Comparison of ENCODE assay signal across 13 cellular contexts in the genomic region with DNA sequence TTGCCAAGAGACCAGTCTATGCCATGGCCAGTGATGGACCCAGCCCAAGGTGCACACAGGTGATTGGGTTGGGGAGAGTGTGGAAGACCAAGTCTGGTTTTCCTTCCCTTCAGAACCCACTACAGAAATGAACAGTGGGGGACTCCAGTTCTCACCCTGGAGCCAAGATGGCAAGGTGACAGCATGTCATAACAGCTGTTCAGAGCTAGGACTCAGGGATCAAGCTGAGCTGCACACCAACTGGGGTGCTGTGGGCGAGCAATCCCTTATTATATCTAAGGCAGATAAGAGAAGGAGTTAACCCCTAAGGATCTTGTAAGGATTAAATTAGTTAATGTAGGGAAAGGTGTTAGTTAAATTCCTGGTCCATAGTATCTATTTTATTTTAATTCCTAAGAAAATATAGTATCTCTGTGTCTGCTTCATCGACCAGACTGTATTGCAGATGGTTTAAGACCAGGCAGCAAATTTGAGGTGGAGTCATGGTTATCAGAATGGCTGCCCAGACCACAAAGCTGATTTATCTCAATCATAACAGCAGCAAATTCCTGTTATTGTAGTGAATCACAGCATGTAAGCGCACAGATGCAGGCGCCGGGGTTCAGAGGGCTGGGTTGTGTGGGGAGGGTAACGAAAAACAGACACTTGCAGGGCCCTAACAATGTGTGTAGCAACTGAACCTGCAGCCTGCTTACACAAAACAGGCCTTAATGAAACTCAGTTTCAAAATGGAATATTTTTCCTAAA.
DNase-seq lines count a peak whose midpoint lies in the region; ATAC-seq, FAIRE-seq and TF ChIP-seq lines count a peak whose summit lies in the region.
"Had no signal": no experiment of that assay in that cellular context is flagged by ENCODE, and none has a peak within 500 bp of the region (broad histone marks: within the 10 kb centered on the region; RNA-seq: fewer than 3 reads in every experiment).

No MANE protein-coding gene starts in this region.

- no peak for ATAC-seq in Right ventricle myocardium superior (ENCODE audit: poor library complexity)
- ATAC-seq: activated T-helper 17 cell treated with anti-CD3 and anti-CD28 coated beads, Interleukin-2, amount 50 U/mL, for 72 hours; naive thymus-derived CD8-positive, alpha-beta T cell had no signal

- no peak overlapping the region for H3K27ac ChIP-seq in right atrium auricular region
- H3K27ac ChIP-seq in astrocyte (ENCODE audit: low read depth, low read length), result no peak overlapping the region
- H3K27ac ChIP-seq: C4-2B had no signal

- no peaks in the 10 kb centered on the region for H4K20me1 ChIP-seq in astrocyte (ENCODE audit: insufficient read depth, low read length)

- peak; percentile 94 for FAIRE-seq in astrocyte (lab: Jason Lieb, UNC)

- H3K4me3 Mint-ChIP-seq in astrocyte (ENCODE audit: unreplicated experiment) (no peak overlapping the region), immature natural killer cell (no peak overlapping the region)
- H3K4me3 Mint-ChIP-seq: activated T-helper 17 cell treated with anti-CD3 and anti-CD28 coated beads, Interleukin-2, amount 50 U/mL, for 72 hours; naive thymus-derived CD8-positive, alpha-beta T cell had no signal

- peaks cover 21% of the 10 kb centered on the region for H3K4me1 Mint-ChIP-seq in astrocyte (ENCODE audit: low read depth, unreplicated experiment)
- H3K4me1 Mint-ChIP-seq in immature natural killer cell, result no peaks in the 10 kb centered on the region
- H3K4me1 Mint-ChIP-seq: activated T-helper 17 cell treated with anti-CD3 and anti-CD28 coated beads, Interleukin-2, amount 50 U/mL, for 72 hours had no signal

- H3K4me3 ChIP-seq in right atrium auricular region, result no peak overlapping the region
- H3K4me3 ChIP-seq in astrocyte (ENCODE audit: insufficient read depth, low read depth, low read length), result no peak overlapping the region

- peaks cover 5% of the 10 kb centered on the region for H3K9me3 Mint-ChIP-seq in astrocyte (ENCODE audit: unreplicated experiment)
- no peaks in the 10 kb centered on the region for H3K9me3 Mint-ChIP-seq in immature natural killer cell
- H3K9me3 Mint-ChIP-seq: activated T-helper 17 cell treated with anti-CD3 and anti-CD28 coated beads, Interleukin-2, amount 50 U/mL, for 72 hours; naive thymus-derived CD8-positive, alpha-beta T cell had no signal

- peak; percentile 28 for DNase-seq in Right ventricle myocardium superior
- no peak for DNase-seq in right atrium auricular region (ENCODE audit: low spot score)
- DNase-seq in astrocyte (ENCODE audit: low read depth), result peak; percentile 96
- peak; percentile 91 for DNase-seq in iris pigment epithelial cell (ENCODE audit: low read depth)
- DNase-seq in immature natural killer cell, result no peak
- DNase-seq in activated naive CD4-positive, alpha-beta T cell treated with anti-CD3 and anti-CD28 coated beads, Interleukin-2, amount 50 U/mL, for 16 hours, result no peak
- no peak for DNase-seq in NCI-H345 treated with DMSO at 0.1 percent for 48 hours (lab: John Stamatoyannopoulos, UW; ENCODE audit: unreplicated experiment)
- no peak for DNase-seq in HUDEP-2 (lab: John Stamatoyannopoulos, UW; ENCODE audit: unreplicated experiment in 76 of 76)
- DNase-seq: naive thymus-derived CD8-positive, alpha-beta T cell; NCI-H1417 treated with DMSO at 0.1 percent for 48 hours; stimulated activated CD4-positive, alpha-beta T cell treated with anti-CD3 and anti-CD28 coated beads, Interleukin-2, amount 100 ng/mL, for 48 hours had no signal

- H3K36me3 Mint-ChIP-seq in astrocyte (ENCODE audit: low read depth, unreplicated experiment) (peaks cover 2% of the 10 kb centered on the region), immature natural killer cell (no peaks in the 10 kb centered on the region)
- H3K36me3 Mint-ChIP-seq: naive thymus-derived CD8-positive, alpha-beta T cell had no signal

- no peak overlapping the region for H3K9ac ChIP-seq in astrocyte (ENCODE audit: low read length)

- H3K9me3 ChIP-seq in right atrium auricular region, result no peaks in the 10 kb centered on the region
- H3K9me3 ChIP-seq in astrocyte (ENCODE audit: insufficient read depth, low read depth, low read length), result no peaks in the 10 kb centered on the region

- peak overlapping the region; percentile 47 for H3K4me2 ChIP-seq in astrocyte (ENCODE audit: low read length)

- peaks cover 0 to 30% of the 10 kb centered on the region in 2 donors for H3K4me1 ChIP-seq in right atrium auricular region
- H3K4me1 ChIP-seq in astrocyte (ENCODE audit: insufficient read depth, low read length), result peaks cover 29% of the 10 kb centered on the region

- no peaks in the 10 kb centered on the region for H3K27me3 ChIP-seq in right atrium auricular region
- H3K27me3 ChIP-seq in astrocyte (ENCODE audit: insufficient read depth, low read length), result peaks cover 36% of the 10 kb centered on the region

- H3K36me3 ChIP-seq in right atrium auricular region (no peaks in the 10 kb centered on the region), astrocyte (ENCODE audit: insufficient read depth, low read length) (no peaks in the 10 kb centered on the region)

- TF ChIP-seq CTCF in right atrium auricular region (IDR thresholded peaks at IDR 0.05), result no peak
- no peak for TF ChIP-seq CTCF in astrocyte (IDR thresholded peaks at IDR 0.05; ENCODE audit: insufficient read depth, low read depth, low read length)

- intact Hi-C loops in Right ventricle myocardium superior (cut with DNase I), result no loop called here

- H2AFZ ChIP-seq in astrocyte (ENCODE audit: low read depth, low read length), result no peak overlapping the region

- H3K27me3 Mint-ChIP-seq in astrocyte (ENCODE audit: low read depth, unreplicated experiment) (no peaks in the 10 kb centered on the region), immature natural killer cell (ENCODE audit: low read depth in 3 of 3) (peaks cover 0 to 3% (median 3%) of the 10 kb centered on the region in 3 donors)
- H3K27me3 Mint-ChIP-seq: naive thymus-derived CD8-positive, alpha-beta T cell had no signal

- no peak overlapping the region for H3K27ac Mint-ChIP-seq in astrocyte (ENCODE audit: unreplicated experiment)
- H3K27ac Mint-ChIP-seq in immature natural killer cell, result no peak overlapping the region
- H3K27ac Mint-ChIP-seq: activated T-helper 17 cell treated with anti-CD3 and anti-CD28 coated beads, Interleukin-2, amount 50 U/mL, for 72 hours had no signal

- no peaks in the 10 kb centered on the region for H3K79me2 ChIP-seq in astrocyte (ENCODE audit: insufficient read depth, low read length)

Comparison
In these comparisons a context has a peak if more than half of its experiments do, and no peak if none do; other contexts are left out.
1. DNase-seq: peak in Right ventricle myocardium superior (single experiment), astrocyte (single experiment) and iris pigment epithelial cell (single experiment); none in right atrium auricular region (single experiment), immature natural killer cell (0 of 3), activated naive CD4-positive, alpha-beta T cell treated with anti-CD3 and anti-CD28 coated beads, Interleukin-2, amount 50 U/mL, for 16 hours (single experiment), NCI-H345 treated with DMSO at 0.1 percent for 48 hours (single experiment) and HUDEP-2 (0 of 76).